26 cellular contexts compared by ENCODE assay signal in genomic region chr2:86520153-86520552, GRCh38. TPM values are rescaled to one million over a fixed set of nuclear protein-coding genes. Genes with fewer than 3 reads are reported as not detected.
DNase-seq lines count a peak whose midpoint lies in the region; ATAC-seq, FAIRE-seq and TF ChIP-seq lines count a peak whose summit lies in the region.
"Had no signal": no experiment of that assay in that cellular context is flagged by ENCODE, and none has a peak within 500 bp of the region (broad histone marks: within the 10 kb centered on the region; RNA-seq: fewer than 3 reads in every experiment).

No MANE protein-coding gene starts in this region.

- no peak for TF ChIP-seq EP300 in K562 (IDR thresholded peaks at IDR 0.05; ENCODE audit: low read length)

- TF ChIP-seq CTCF in HEK293 (tag by site-specific recombination; IDR thresholded peaks at IDR 0.05) = no peak
- no peak for TF ChIP-seq CTCF in K562 (IDR thresholded peaks at IDR 0.05 in 2 of 3, conservative IDR thresholded peaks at IDR 0.05 in 1 of 3; ENCODE audit: insufficient read depth in 2 of 3, low read depth in 1 of 3, low read length in 3 of 3)
- no peak for TF ChIP-seq CTCF in body of pancreas (IDR thresholded peaks at IDR 0.05)
- no peak for TF ChIP-seq CTCF in thyroid gland (IDR thresholded peaks at IDR 0.05)

- TF ChIP-seq RAD21 in K562 (CRISPR knock-in tag; conservative IDR thresholded peaks at IDR 0.05 in 1 of 2, IDR thresholded peaks at IDR 0.05 in 1 of 2) = no peak

- no peak overlapping the region for H4K91ac ChIP-seq in neuronal stem cell (ENCODE audit: low read depth, low read length, poor library complexity)

- CTCF ChIA-PET in activated naive CD4-positive, alpha-beta T cell treated with anti-CD3 and anti-CD28 coated beads for 36 hours (lab: Charles Lee) = no interaction called here
- CTCF ChIA-PET in HEK293 (lab: Yijun Ruan, JAX) (interaction anchor here (0.5 kb wide), 1 partner anchor 158 kb away, joined by 5 read pairs; no protein-coding TSS in a partner anchor), K562 (lab: Yijun Ruan, JAX; ENCODE audit: low intra/inter-chr PET ratio) (no interaction called here)

- H3K18ac ChIP-seq in neuronal stem cell (ENCODE audit: low read length) = no peak overlapping the region

- no peak overlapping the region for H2BK15ac ChIP-seq in neuronal stem cell (ENCODE audit: low read length)

- H3K27me3 ChIP-seq in K562 (ENCODE audit: control insufficient read depth in 2 of 2, insufficient read depth in 2 of 2, low read length in 2 of 2) (no peaks in the 10 kb centered on the region), neuronal stem cell (ENCODE audit: control insufficient read depth in 3 of 3, insufficient read depth in 3 of 3, low read depth in 1 of 3, low read length in 3 of 3) (no peaks in the 10 kb centered on the region), body of pancreas (no peaks in the 10 kb centered on the region), thyroid gland (no peaks in the 10 kb centered on the region)
- H3K27me3 ChIP-seq: heart right ventricle, SJCRH30 had no signal

- POLR2A ChIA-PET in HEK293 (lab: Yijun Ruan, JAX) = no interaction called here
- POLR2A ChIA-PET in K562 (lab: Yijun Ruan, JAX) = no interaction called here

- peak overlapping the region; percentile 6 for H3K14ac ChIP-seq in neuronal stem cell (ENCODE audit: low read length)

- H3K9me3 Mint-ChIP-seq in activated naive CD4-positive, alpha-beta T cell treated with anti-CD3 and anti-CD28 coated beads for 36 hours = peaks cover 2% of the 10 kb centered on the region
- H3K9me3 Mint-ChIP-seq: dendritic cell treated with granulocyte-macrophage colony-stimulating factor and Interleukin-4, amounts not matched to agents 40 ng/mL and 50 ng/mL, for 4 days had no signal

- no peaks in the 10 kb centered on the region for H3K9me3 ChIP-seq in HEK293 (ENCODE audit: control insufficient read depth, insufficient read depth, low read depth, low read length)
- no peaks in the 10 kb centered on the region; the same call in 1 of the 2 replicates for H3K9me3 ChIP-seq in K562 (replicated peaks; ENCODE audit: control insufficient read depth, insufficient read depth, low read depth, low read length)
- no peaks in the 10 kb centered on the region for H3K9me3 ChIP-seq in neuronal stem cell (replicated peaks in 1 of 2; ENCODE audit: control insufficient read depth in 2 of 2, insufficient read depth in 1 of 2, low read depth in 1 of 2, low read length in 2 of 2)
- H3K9me3 ChIP-seq in body of pancreas = no peaks in the 10 kb centered on the region
- no peaks in the 10 kb centered on the region for H3K9me3 ChIP-seq in thyroid gland
- H3K9me3 ChIP-seq: SJCRH30 had no signal

- no peak overlapping the region for H2BK5ac ChIP-seq in neuronal stem cell (ENCODE audit: low read length)

- no peak overlapping the region for H2AK5ac ChIP-seq in neuronal stem cell (ENCODE audit: low read depth, low read length)

- WGBS in K562 (ENCODE audit: insufficient coverage, low coverage, missing lambda C conversion rate) = 71% methylated on average over 1 of the region's 1 CpG
- no CpG with 5 or more reads among the region's 1 CpG for WGBS in neuronal stem cell (ENCODE audit: extremely low coverage in 2 of 2, insufficient read length in 2 of 2, insufficient replicate concordance in 1 of 2), 2 donors
- WGBS in body of pancreas, 2 donors = 77 to 100% methylated on average over 1 of the region's 1 CpG
- whole genome bisulfite sequencing in thyroid gland, 2 donors = 88 to 96% methylated on average over 1 of the region's 1 CpG

- H4K20me1 ChIP-seq in K562 (replicated peaks; ENCODE audit: control insufficient read depth, insufficient read depth, low read length) = no peaks in the 10 kb centered on the region

- H3K27me3 Mint-ChIP-seq in activated naive CD4-positive, alpha-beta T cell treated with anti-CD3 and anti-CD28 coated beads for 36 hours (ENCODE audit: low read depth) = no peaks in the 10 kb centered on the region
- H3K27me3 Mint-ChIP-seq: dendritic cell treated with granulocyte-macrophage colony-stimulating factor and Interleukin-4, amounts not matched to agents 40 ng/mL and 50 ng/mL, for 4 days; naive B cell had no signal

- no peak overlapping the region for H3K27ac ChIP-seq in HEK293 (ENCODE audit: extremely low read depth, low read depth, low read length)
- H3K27ac ChIP-seq in K562 (ENCODE audit: extremely low read depth, low read depth, low read length) = no peak overlapping the region
- H3K27ac ChIP-seq in neuronal stem cell (replicated peaks; ENCODE audit: low read length) = no peak overlapping the region
- H3K27ac ChIP-seq in body of pancreas = no peak overlapping the region
- H3K27ac ChIP-seq in thyroid gland = no peak overlapping the region
- H3K27ac ChIP-seq: C4-2B, heart right ventricle, SJCRH30 had no signal

- peak; percentile 48 for DNase-seq in activated naive CD4-positive, alpha-beta T cell treated with anti-CD3 and anti-CD28 coated beads for 36 hours
- DNase-seq in activated naive CD4-positive, alpha-beta T cell treated with Interleukin-2 at 50 U/mL for 16 hours = no peak
- peak in 1 of 4 experiments; percentile 8 for DNase-seq in K562 (ENCODE audit: extremely low read depth in 1 of 4, low spot score in 3 of 4)
- DNase-seq in neuronal stem cell (ENCODE audit: low spot score) = no peak
- no peak for DNase-seq in body of pancreas
- DNase-seq in thyroid gland = no peak
- DNase-seq in activated gamma-delta T cell treated with Interleukin-2 at 50 U/mL for 16 hours = no peak
- DNase-seq: activated CD4-positive, alpha-beta T cell treated with anti-CD3 and anti-CD28 coated beads for 4 hours; activated CD8-positive, alpha-beta memory T cell treated with anti-CD3 and anti-CD28 coated beads, Interleukin-2, amount 50 U/mL, for 48 hours; DMS153; heart right ventricle; naive B cell; NCI-H1105 treated with DMSO at 0.1 percent for 48 hours; NCI-H2029 treated with DMSO at 0.1 percent for 48 hours; NCI-H446; NK-92 treated with Interleukin-12 subunit alpha and Interleukin-12 subunit beta, amount 100 ng/mL, for 24 hours; retina; T-helper 1 cell had no signal

- H3K9me1 ChIP-seq in K562 (ENCODE audit: control insufficient read depth, insufficient read depth, low read length) = no peaks in the 10 kb centered on the region

- no peak overlapping the region for H3K4me2 ChIP-seq in K562 (ENCODE audit: insufficient read depth, low read length)
- no peak overlapping the region for H3K4me2 ChIP-seq in neuronal stem cell (ENCODE audit: insufficient read depth, low read length, poor library complexity, severe bottlenecking)

- no peak overlapping the region for H3K23ac ChIP-seq in neuronal stem cell (ENCODE audit: low read depth, low read length, poor library complexity)

- H3K36me3 ChIP-seq in HEK293 (ENCODE audit: control insufficient read depth in 2 of 2, insufficient read depth in 1 of 2, low read length in 2 of 2) (no peaks in the 10 kb centered on the region; a peak in 1 of 3 replicates), K562 (ENCODE audit: control insufficient read depth, insufficient read depth, low read length) (no peaks in the 10 kb centered on the region; the same call in 2 of the 3 replicates), neuronal stem cell (replicated peaks in 1 of 2; ENCODE audit: control insufficient read depth in 2 of 2, insufficient read depth in 2 of 2, low read length in 2 of 2) (peaks cover 0 to 10% of the 10 kb centered on the region in 2 donors), body of pancreas (replicated peaks in 1 of 2; ENCODE audit: insufficient read depth in 1 of 2, low read depth in 2 of 2) (peaks cover 0 to 2% of the 10 kb centered on the region in 2 donors), thyroid gland (peaks cover 0 to 3% of the 10 kb centered on the region in 2 donors)

- no peak overlapping the region for H3K4ac ChIP-seq in neuronal stem cell (ENCODE audit: low read length)

- no peaks in the 10 kb centered on the region for H3K4me1 Mint-ChIP-seq in activated naive CD4-positive, alpha-beta T cell treated with anti-CD3 and anti-CD28 coated beads for 36 hours (ENCODE audit: low read depth)

- H3K9ac ChIP-seq in K562 (ENCODE audit: insufficient read depth in 1 of 2, low read depth in 2 of 2, low read length in 2 of 2) (no peak overlapping the region), neuronal stem cell (ENCODE audit: low read depth, low read length, poor library complexity) (no peak overlapping the region)

- no peak overlapping the region for H4K8ac ChIP-seq in neuronal stem cell (ENCODE audit: low read depth, low read length)

- H3K27ac Mint-ChIP-seq in activated naive CD4-positive, alpha-beta T cell treated with anti-CD3 and anti-CD28 coated beads for 36 hours = no peak overlapping the region
- H3K27ac Mint-ChIP-seq: dendritic cell treated with granulocyte-macrophage colony-stimulating factor and Interleukin-4, amounts not matched to agents 40 ng/mL and 50 ng/mL, for 4 days had no signal

- H3K4me3 Mint-ChIP-seq in activated naive CD4-positive, alpha-beta T cell treated with anti-CD3 and anti-CD28 coated beads for 36 hours = no peak overlapping the region
- H3K4me3 Mint-ChIP-seq: dendritic cell treated with granulocyte-macrophage colony-stimulating factor and Interleukin-4, amounts not matched to agents 40 ng/mL and 50 ng/mL, for 4 days; naive B cell had no signal

- FAIRE-seq in K562 (lab: Jason Lieb, UNC) = no peak
- FAIRE-seq: bronchial epithelial cell, GM12892, RCC 7860 had no signal

- peaks cover 5% of the 10 kb centered on the region for H3K36me3 Mint-ChIP-seq in activated naive CD4-positive, alpha-beta T cell treated with anti-CD3 and anti-CD28 coated beads for 36 hours (ENCODE audit: low read depth)

- intact Hi-C loops in activated naive CD4-positive, alpha-beta T cell treated with anti-CD3 and anti-CD28 coated beads for 36 hours (cut with micrococcal nuclease) = no loop called here
- intact Hi-C loops in K562 (cut with micrococcal nuclease) (no loop called here), body of pancreas (cut with DNase I) (no loop called here), thyroid gland (cut with DNase I) (no loop called here)

- in situ Hi-C loops in K562 (cut with MboI) = no loop called here

- H3K4me3 ChIP-seq in HEK293 (ENCODE audit: low read depth, low read length) (no peak overlapping the region), K562 (no peak overlapping the region), neuronal stem cell (ENCODE audit: low read length in 2 of 2) (no peak overlapping the region), body of pancreas (no peak overlapping the region), thyroid gland (replicated peaks in 1 of 3) (no peak overlapping the region)
- H3K4me3 ChIP-seq: heart right ventricle, SJCRH30 had no signal

- no peaks in the 10 kb centered on the region for H3K79me1 ChIP-seq in neuronal stem cell (ENCODE audit: low read depth, low read length)

- no peak overlapping the region for H2AFZ ChIP-seq in K562 (ENCODE audit: low read depth, low read length)
- no peak overlapping the region for H2AFZ ChIP-seq in neuronal stem cell (ENCODE audit: low read length)

- H3K79me2 ChIP-seq in K562 (ENCODE audit: control insufficient read depth, insufficient read depth, low read length) = no peaks in the 10 kb centered on the region

- no peak overlapping the region for H2BK12ac ChIP-seq in neuronal stem cell (ENCODE audit: low read length)

- no peak for ATAC-seq in K562
- ATAC-seq in body of pancreas = no peak
- ATAC-seq: heart right ventricle, left lobe of liver had no signal

- no peak overlapping the region for H2BK120ac ChIP-seq in neuronal stem cell (ENCODE audit: low read depth, low read length)

- BruUV-seq in K562 (replicated peaks; lab: Mats Ljungman, UMichigan) = no TSS peak

- H3K4me1 ChIP-seq in HEK293 (ENCODE audit: control insufficient read depth, insufficient read depth, low read length) = peaks cover under 1% of the 10 kb centered on the region; the same call in 1 of the 2 replicates
- no peaks in the 10 kb centered on the region for H3K4me1 ChIP-seq in K562 (replicated peaks in 1 of 2; ENCODE audit: control insufficient read depth in 2 of 2, insufficient read depth in 2 of 2, low read length in 2 of 2)
- H3K4me1 ChIP-seq in neuronal stem cell (ENCODE audit: control insufficient read depth in 2 of 2, insufficient read depth in 1 of 2, low read depth in 1 of 2, low read length in 2 of 2) = no peaks in the 10 kb centered on the region
- H3K4me1 ChIP-seq in body of pancreas = no peaks in the 10 kb centered on the region
- H3K4me1 ChIP-seq in thyroid gland = no peaks in the 10 kb centered on the region
- H3K4me1 ChIP-seq: SJCRH30 had no signal

- TF ChIP-seq POLR2A in K562 (conservative IDR thresholded peaks at IDR 0.05) = no peak
- TF ChIP-seq POLR2A in body of pancreas (IDR thresholded peaks at IDR 0.05) = no peak
- no peak for TF ChIP-seq POLR2A in thyroid gland (IDR thresholded peaks at IDR 0.05)

RNA-seq across cellular contexts. Expression of gene CHMP3, which starts 43.1 kb away (rescaled TPM):
- total RNA-seq in activated naive CD4-positive, alpha-beta T cell treated with anti-CD3 and anti-CD28 coated beads for 36 hours = 10 to 100 TPM; 27.0 to 29.6 TPM
- 9.9 and 28.2 TPM in 2 replicates for total RNA-seq in K562 (2011; cell fraction: chromatin; rRNA removed; ENCODE audit: low replicate concordance)
- 5.9 and 8.0 TPM in 2 replicates for total RNA-seq in K562 (2011; cell fraction: nucleolus; rRNA removed)
- 13.9 and 25.6 TPM in 2 replicates for total RNA-seq in K562 (2011; cell fraction: nucleoplasm; rRNA removed)
- total RNA-seq in K562 (2014; rRNA removed) (26.2 and 27.3 TPM in 2 replicates), K562 (2014; rRNA removed; fragmentation: Illumina TruSeq; extraction: Trizol) (31.7 and 37.1 TPM in 2 replicates), K562 (2015; rRNA removed; fragmentation: Illumina TruSeq; extraction: Trizol) (38.8 and 40.3 TPM in 2 replicates), K562 (2021) (31.1 and 37.7 TPM in 2 replicates), body of pancreas (10 to 100 TPM; 64.6 to 70.0 TPM), thyroid gland (100 to 1,000 TPM in 3 of 4 donors, 10 to 100 TPM in 1; 86.8 to 124 (median 108) TPM)
- polyA plus RNA-seq in K562 (2011; rRNA removed) (22.5 and 42.8 TPM in 2 replicates), K562 (2014; fragmentation: Illumina TruSeq; extraction: Trizol) (49.7 and 52.5 TPM in 2 replicates), K562 (2014; fragmentation: Nextera tagmentation; extraction: Ambion mirVana) (10 to 100 TPM; 20.6 to 26.3 TPM), K562 (2014; rRNA removed) (21.8 and 23.2 TPM in 2 replicates)
- polyA plus RNA-seq in K562 (2011; cell fraction: cytosol; rRNA removed) = 13.2 and 18.0 TPM in 2 replicates
- 6.0 and 9.3 TPM in 2 replicates for polyA plus RNA-seq in K562 (2011; cell fraction: nucleus; rRNA removed)
- 33.4 and 54.2 TPM in 2 replicates for polyA plus RNA-seq in K562 (2012)
- polyA minus RNA-seq in K562 (2011; rRNA and poly(A)+ RNA removed) = 35.9 and 37.7 TPM in 2 replicates
- polyA minus RNA-seq in K562 (2011; cell fraction: cytosol; rRNA and poly(A)+ RNA removed) = 9.6 and 10.2 TPM in 2 replicates
- polyA minus RNA-seq in K562 (2011; cell fraction: nucleus; rRNA and poly(A)+ RNA removed) = 6.1 and 8.0 TPM in 2 replicates
- polyA plus RNA-seq in neuronal stem cell (2013, experiment 1 of 2) = 35.1 TPM
- polyA plus RNA-seq in neuronal stem cell (2013, experiment 2 of 2) = 35.8 TPM
